Comparison of ENCODE assay signal across 8 cellular contexts in genomic region chr2:85826990-85827878, GRCh38.
DNase-seq lines count a peak whose midpoint lies in the region; ATAC-seq and TF ChIP-seq lines count a peak whose summit lies in the region.

No MANE protein-coding gene starts in this region.

- peak; percentile 87 for TF ChIP-seq CTCF in KMS-11 (conservative IDR thresholded peaks at IDR 0.05; ENCODE audit: low read depth, low read length)
- peak; percentile 81 to 94 (median 86) for TF ChIP-seq CTCF in Peyer's patch (IDR thresholded peaks at IDR 0.05)
- peak; percentile 80 for TF ChIP-seq CTCF in fibroblast of mammary gland (conservative IDR thresholded peaks at IDR 0.05; ENCODE audit: control insufficient read depth, insufficient read depth, low read depth, low read length)
- peak; percentile 77 for TF ChIP-seq CTCF in neural cell (IDR thresholded peaks at IDR 0.05; ENCODE audit: poor library complexity, severe bottlenecking)

- H3K4me3 ChIP-seq in KMS-11 (IDR thresholded peaks at IDR 0.05; ENCODE audit: insufficient read depth, low read depth, low read length): no peak overlapping the region
- peak overlapping the region in 1 of 4 donors; percentile 7 for H3K4me3 ChIP-seq in Peyer's patch
- H3K4me3 ChIP-seq in fibroblast of mammary gland (ENCODE audit: control insufficient read depth, low read depth, low read length): no peak overlapping the region
- H3K4me3 ChIP-seq in neural cell (ENCODE audit: low read length): no peak overlapping the region

- H3K4me1 ChIP-seq in KMS-11 (ENCODE audit: low read depth, poor library complexity, severe bottlenecking): peaks cover 34% of the 10 kb centered on the region
- peaks cover 0 to 3% (median 0%) of the 10 kb centered on the region in 4 donors for H3K4me1 ChIP-seq in Peyer's patch

- H3K27ac ChIP-seq in KMS-11 (no peak overlapping the region), Peyer's patch (no peak overlapping the region), neural cell (ENCODE audit: low read length) (no peak overlapping the region)

- H4K20me1 ChIP-seq in KMS-11 (ENCODE audit: insufficient read depth) (no peaks in the 10 kb centered on the region), neural cell (ENCODE audit: insufficient read depth) (no peaks in the 10 kb centered on the region)

- H3K9me2 ChIP-seq in neural cell (ENCODE audit: insufficient read depth, low read length): no peaks in the 10 kb centered on the region

- H3K36me3 ChIP-seq in KMS-11 (ENCODE audit: insufficient read depth): no peaks in the 10 kb centered on the region
- no peaks in the 10 kb centered on the region for H3K36me3 ChIP-seq in Peyer's patch
- H3K36me3 ChIP-seq in neural cell (ENCODE audit: insufficient read depth, low read length): no peaks in the 10 kb centered on the region

- H3K79me2 ChIP-seq in KMS-11 (ENCODE audit: insufficient read depth, low read depth) (no peaks in the 10 kb centered on the region), neural cell (replicated peaks; ENCODE audit: insufficient read depth, low read length) (no peaks in the 10 kb centered on the region)

- DNase-seq in AML-193 (lab: John Stamatoyannopoulos, UW) (peak; percentile 58 to 62), Peyer's patch (peak; percentile 76 to 92 (median 87)), fibroblast of mammary gland (ENCODE audit: low read depth) (peak; percentile 53)
- peak; percentile 89 for DNase-seq in activated T-cell treated with anti-CD3 and anti-CD28 coated beads, Interleukin-2, amount 50 U/mL, for 48 hours
- peak; percentile 85 for DNase-seq in stimulated activated naive CD8-positive, alpha-beta T cell treated with anti-CD3 and anti-CD28 coated beads, Interleukin-15, Interleukin-2, amounts not matched to agents 100 U/mL and 50 U/mL, for 24 hours

- H3K4me2 ChIP-seq in KMS-11 (peak overlapping the region; percentile 71), neural cell (ENCODE audit: low read length) (no peak overlapping the region)

- H2AFZ ChIP-seq in KMS-11 (ENCODE audit: low read depth) (peak overlapping the region; percentile 93), neural cell (ENCODE audit: low read depth, low read length) (no peak overlapping the region)

- TF ChIP-seq EP300 in neural cell (conservative IDR thresholded peaks at IDR 0.05; ENCODE audit: poor library complexity, severe bottlenecking): no peak

- H3K27me3 ChIP-seq in KMS-11 (ENCODE audit: insufficient read depth, low read depth) (no peaks in the 10 kb centered on the region), Peyer's patch (no peaks in the 10 kb centered on the region), neural cell (ENCODE audit: insufficient read depth, low read depth, low read length) (no peaks in the 10 kb centered on the region)

- TF ChIP-seq POLR2A in Peyer's patch (IDR thresholded peaks at IDR 0.05): no peak

- H3K9me3 ChIP-seq in Peyer's patch (no peaks in the 10 kb centered on the region), neural cell (ENCODE audit: low read length) (no peaks in the 10 kb centered on the region)

- H3K9ac ChIP-seq in KMS-11 (peak overlapping the region; percentile 43; the same call in 1 of the 2 replicates), neural cell (ENCODE audit: low read length) (no peak overlapping the region)

- peak; percentile 79 for TF ChIP-seq RAD21 in neural cell (conservative IDR thresholded peaks at IDR 0.05)

- ATAC-seq in GM19351 (IDR thresholded peaks at IDR 0.05; ENCODE audit: unreplicated experiment): peak; percentile 67
- ATAC-seq in stimulated activated naive CD8-positive, alpha-beta T cell treated with anti-CD3 and anti-CD28 coated beads, Interleukin-15, Interleukin-2, amounts not matched to agents 100 U/mL and 50 U/mL, for 24 hours: peak; percentile 95

- H3F3A ChIP-seq in neural cell (ENCODE audit: insufficient read depth, low read length, poor library complexity, severe bottlenecking): no peaks in the 10 kb centered on the region

TF ChIP-seq in neural cell, 6 proteins besides CTCF, POLR2A, EP300 and RAD21:
- TF ChIP-seq MXI1 (conservative IDR thresholded peaks at IDR 0.05; ENCODE audit: poor library complexity, severe bottlenecking): no peak
- peak; percentile 82 for TF ChIP-seq SMC3 (conservative IDR thresholded peaks at IDR 0.05; ENCODE audit: poor library complexity)
- TF ChIP-seq EZH2 (IDR thresholded peaks at IDR 0.05; ENCODE audit: borderline replicate concordance, insufficient read depth, low read length, poor library complexity, severe bottlenecking): no peak
